18 cellular contexts compared by ENCODE assay signal in the genomic region with DNA sequence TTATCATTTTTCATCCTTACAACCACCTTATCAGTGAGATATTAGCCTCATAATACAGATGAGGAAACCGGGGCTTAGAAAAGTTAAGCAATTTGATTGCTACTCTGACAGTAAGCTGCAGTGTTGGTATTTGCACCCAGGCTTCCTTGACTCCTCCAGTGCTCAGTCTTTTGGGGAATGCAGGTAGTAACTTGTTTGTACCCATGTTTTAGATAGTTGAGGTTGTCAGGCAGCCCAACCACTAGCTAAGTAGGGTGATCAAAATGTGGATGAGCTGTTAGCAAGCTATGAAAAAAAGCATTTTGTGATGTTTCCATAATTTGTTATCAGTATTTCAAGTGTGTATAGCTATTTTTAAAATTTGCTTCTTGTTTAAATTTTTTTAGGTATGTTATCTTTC.
"Had no signal": no experiment of that assay in that cellular context is flagged by ENCODE, and none has a peak within 500 bp of the region (broad histone marks: within the 10 kb centered on the region; RNA-seq: fewer than 3 reads in every experiment).

No MANE protein-coding gene starts in this region.

- H3K4me2 ChIP-seq: neural progenitor cell had no signal

- ATAC-seq: naive thymus-derived CD8-positive, alpha-beta T cell; sciatic nerve; stimulated activated effector memory CD8-positive, alpha-beta T cell treated with anti-CD3 and anti-CD28 coated beads, Interleukin-12 subunit alpha, Interleukin-12 subunit beta, amount 100 ng/mL, for 72 hours; stimulated activated naive CD8-positive, alpha-beta T cell treated with anti-CD3 and anti-CD28 coated beads, Interleukin-15, amount 100 ng/mL, for 72 hours had no signal

- H3K27ac ChIP-seq: left ventricle myocardium inferior, neural progenitor cell, tibial artery had no signal

- H3K9me3 ChIP-seq: left ventricle myocardium inferior, tibial artery had no signal

- H3K4me3 Mint-ChIP-seq: activated naive CD4-positive, alpha-beta T cell treated with anti-CD3 and anti-CD28 coated beads, Interleukin-2, amount 10 ng/mL, durations not matched to agents 7 days and 5 days; mesothelial cell of epicardium; naive thymus-derived CD8-positive, alpha-beta T cell; neural progenitor cell; stimulated activated effector memory CD8-positive, alpha-beta T cell treated with anti-CD3 and anti-CD28 coated beads, Interleukin-12 subunit alpha, Interleukin-12 subunit beta, amount 100 ng/mL, for 72 hours; stimulated activated naive CD8-positive, alpha-beta T cell treated with anti-CD3 and anti-CD28 coated beads, Interleukin-15, amount 100 ng/mL, for 72 hours had no signal

- H3K27me3 Mint-ChIP-seq: activated naive CD4-positive, alpha-beta T cell treated with anti-CD3 and anti-CD28 coated beads, Interleukin-2, amount 10 ng/mL, durations not matched to agents 7 days and 5 days; naive thymus-derived CD8-positive, alpha-beta T cell; stimulated activated naive CD8-positive, alpha-beta T cell treated with anti-CD3 and anti-CD28 coated beads, Interleukin-15, amount 100 ng/mL, for 72 hours had no signal

- H3K27ac Mint-ChIP-seq: activated naive CD4-positive, alpha-beta T cell treated with anti-CD3 and anti-CD28 coated beads, Interleukin-2, amount 10 ng/mL, durations not matched to agents 7 days and 5 days; mesothelial cell of epicardium; neural progenitor cell; stimulated activated effector memory CD8-positive, alpha-beta T cell treated with anti-CD3 and anti-CD28 coated beads, Interleukin-12 subunit alpha, Interleukin-12 subunit beta, amount 100 ng/mL, for 72 hours had no signal

- H3K9me3 Mint-ChIP-seq: activated naive CD4-positive, alpha-beta T cell treated with anti-CD3 and anti-CD28 coated beads, Interleukin-2, amount 10 ng/mL, durations not matched to agents 7 days and 5 days; naive thymus-derived CD8-positive, alpha-beta T cell; stimulated activated effector memory CD8-positive, alpha-beta T cell treated with anti-CD3 and anti-CD28 coated beads, Interleukin-12 subunit alpha, Interleukin-12 subunit beta, amount 100 ng/mL, for 72 hours; stimulated activated naive CD8-positive, alpha-beta T cell treated with anti-CD3 and anti-CD28 coated beads, Interleukin-15, amount 100 ng/mL, for 72 hours had no signal

- H2AFZ ChIP-seq: neural progenitor cell had no signal

- H3K27me3 ChIP-seq: neural progenitor cell, tibial artery had no signal

- H3K9ac ChIP-seq: neural progenitor cell had no signal

- H3K4me3 ChIP-seq: left ventricle myocardium inferior, neural progenitor cell, tibial artery had no signal

- DNase-seq: activated CD8-positive, alpha-beta memory T cell treated with anti-CD3 and anti-CD28 coated beads, Interleukin-2, amount 50 U/mL, for 48 hours; activated effector memory CD4-positive, alpha-beta T cell treated with Interleukin-2 at 50 U/mL for 16 hours; activated naive CD4-positive, alpha-beta T cell treated with anti-CD3 and anti-CD28 coated beads, Interleukin-2, amount 10 ng/mL, durations not matched to agents 7 days and 5 days; activated T-cell treated with anti-CD3 and anti-CD28 coated beads, Interleukin-2, amount 50 U/mL, for 48 hours; amniotic stem cell; foreskin melanocyte; kidney glomerular epithelial cell; left ventricle myocardium inferior; naive thymus-derived CD8-positive, alpha-beta T cell; small intestine; stimulated activated CD4-positive, alpha-beta T cell treated with anti-CD3 and anti-CD28 coated beads, Interleukin-2, amount 100 ng/mL, for 24 hours; stimulated activated naive CD8-positive, alpha-beta T cell treated with anti-CD3 and anti-CD28 coated beads, Interleukin-15, amount 100 ng/mL, for 72 hours; T-helper 9 cell; tibial artery had no signal

- FAIRE-seq: small intestine had no signal
